ENCODE assay signal across 2 cellular contexts in the genomic region with DNA sequence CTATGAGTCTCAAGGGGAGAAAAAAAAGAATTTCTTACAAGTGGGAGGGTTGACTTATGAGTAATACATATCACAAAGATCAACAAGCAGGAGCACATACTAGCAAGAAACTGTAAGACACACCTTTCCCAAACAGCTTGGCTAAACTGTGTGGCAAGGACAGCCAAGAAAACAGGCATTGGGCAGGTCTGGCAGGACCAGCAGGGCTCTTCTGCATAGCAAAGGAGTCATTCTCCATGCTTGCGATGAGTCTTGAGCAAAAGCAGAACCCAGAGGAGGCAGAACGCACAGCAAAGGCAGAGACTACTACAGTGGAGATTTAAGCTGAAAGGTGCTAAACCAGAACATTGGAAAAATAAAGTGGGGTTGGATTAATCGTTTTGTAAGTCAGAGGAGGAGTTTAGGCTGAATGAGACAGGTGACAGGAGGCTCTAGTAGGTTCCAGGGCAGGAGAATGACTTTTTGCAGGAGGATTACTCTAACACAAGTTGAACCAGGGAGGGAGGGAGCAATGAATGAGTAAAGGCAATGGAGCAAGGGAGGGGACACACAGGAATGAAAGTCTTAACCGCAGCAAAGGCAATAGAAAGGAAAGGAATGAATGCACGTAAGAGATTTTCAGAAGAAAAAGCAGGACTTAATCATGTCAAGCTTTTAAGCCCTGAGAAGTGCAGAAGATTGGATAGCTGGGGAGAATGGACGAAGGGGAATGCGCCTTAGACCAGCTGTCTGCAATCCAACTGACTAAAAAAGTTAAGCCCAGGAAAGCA.
TF ChIP-seq lines count a peak whose summit lies in the region.

No MANE protein-coding gene starts in this region.

TF ChIP-seq in SK-N-SH, 30 proteins besides CTCF, POLR2A, EP300 and RAD21 (continued from another document):
- TF ChIP-seq, protein P1, sequence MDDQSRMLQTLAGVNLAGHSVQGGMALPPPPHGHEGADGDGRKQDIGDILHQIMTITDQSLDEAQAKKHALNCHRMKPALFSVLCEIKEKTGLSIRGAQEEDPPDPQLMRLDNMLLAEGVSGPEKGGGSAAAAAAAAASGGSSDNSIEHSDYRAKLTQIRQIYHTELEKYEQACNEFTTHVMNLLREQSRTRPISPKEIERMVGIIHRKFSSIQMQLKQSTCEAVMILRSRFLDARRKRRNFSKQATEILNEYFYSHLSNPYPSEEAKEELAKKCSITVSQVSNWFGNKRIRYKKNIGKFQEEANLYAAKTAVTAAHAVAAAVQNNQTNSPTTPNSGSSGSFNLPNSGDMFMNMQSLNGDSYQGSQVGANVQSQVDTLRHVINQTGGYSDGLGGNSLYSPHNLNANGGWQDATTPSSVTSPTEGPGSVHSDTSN (IDR thresholded peaks at IDR 0.05) = no peak
- no peak for TF ChIP-seq YY1 (IDR thresholded peaks at IDR 0.05; ENCODE audit: low read depth)
- TF ChIP-seq FOSL2 (IDR thresholded peaks at IDR 0.05; ENCODE audit: borderline replicate concordance, low read depth) = no peak
- TF ChIP-seq CHD2 (IDR thresholded peaks at IDR 0.05; ENCODE audit: low read length, partially characterized antibody) = no peak
- no peak for TF ChIP-seq TEAD4 (IDR thresholded peaks at IDR 0.05; ENCODE audit: borderline replicate concordance, insufficient read depth)
- no peak for TF ChIP-seq RXRA (IDR thresholded peaks at IDR 0.05; ENCODE audit: borderline replicate concordance, low read depth)
- no peak for TF ChIP-seq EZH2phosphoT487 (IDR thresholded peaks at IDR 0.05; ENCODE audit: borderline replicate concordance, low read depth)
- no peak for TF ChIP-seq FOXJ3 (CRISPR knock-in tag; IDR thresholded peaks at IDR 0.05)
- no peak for TF ChIP-seq SMC3 (IDR thresholded peaks at IDR 0.05; ENCODE audit: low read depth, low read length)

TF ChIP-seq in SK-N-SH treated with all-trans-retinoic acid at 6 μM for 48 hours, 23 proteins besides CTCF, POLR2A, EP300 and RAD21 (continued from another document):
- TF ChIP-seq, protein P2, sequence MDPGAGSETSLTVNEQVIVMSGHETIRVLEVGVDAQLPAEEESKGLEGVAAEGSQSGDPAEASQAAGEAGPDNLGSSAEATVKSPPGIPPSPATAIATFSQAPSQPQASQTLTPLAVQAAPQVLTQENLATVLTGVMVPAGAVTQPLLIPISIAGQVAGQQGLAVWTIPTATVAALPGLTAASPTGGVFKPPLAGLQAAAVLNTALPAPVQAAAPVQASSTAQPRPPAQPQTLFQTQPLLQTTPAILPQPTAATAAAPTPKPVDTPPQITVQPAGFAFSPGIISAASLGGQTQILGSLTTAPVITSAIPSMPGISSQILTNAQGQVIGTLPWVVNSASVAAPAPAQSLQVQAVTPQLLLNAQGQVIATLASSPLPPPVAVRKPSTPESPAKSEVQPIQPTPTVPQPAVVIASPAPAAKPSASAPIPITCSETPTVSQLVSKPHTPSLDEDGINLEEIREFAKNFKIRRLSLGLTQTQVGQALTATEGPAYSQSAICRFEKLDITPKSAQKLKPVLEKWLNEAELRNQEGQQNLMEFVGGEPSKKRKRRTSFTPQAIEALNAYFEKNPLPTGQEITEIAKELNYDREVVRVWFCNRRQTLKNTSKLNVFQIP (CRISPR knock-in tag; IDR thresholded peaks at IDR 0.05; ENCODE audit: borderline replicate concordance, low read depth) = no peak
- no peak for TF ChIP-seq TCF4 (CRISPR knock-in tag; IDR thresholded peaks at IDR 0.05; ENCODE audit: borderline replicate concordance)
- TF ChIP-seq OSR1 (CRISPR knock-in tag; IDR thresholded peaks at IDR 0.05) = no peak
- no peak for TF ChIP-seq ZC3H10 (CRISPR knock-in tag; IDR thresholded peaks at IDR 0.05)
- no peak for TF ChIP-seq ISL1 (CRISPR knock-in tag; IDR thresholded peaks at IDR 0.05)
- TF ChIP-seq ZFP30 (CRISPR knock-in tag; IDR thresholded peaks at IDR 0.05) = no peak
- TF ChIP-seq, protein P3, sequence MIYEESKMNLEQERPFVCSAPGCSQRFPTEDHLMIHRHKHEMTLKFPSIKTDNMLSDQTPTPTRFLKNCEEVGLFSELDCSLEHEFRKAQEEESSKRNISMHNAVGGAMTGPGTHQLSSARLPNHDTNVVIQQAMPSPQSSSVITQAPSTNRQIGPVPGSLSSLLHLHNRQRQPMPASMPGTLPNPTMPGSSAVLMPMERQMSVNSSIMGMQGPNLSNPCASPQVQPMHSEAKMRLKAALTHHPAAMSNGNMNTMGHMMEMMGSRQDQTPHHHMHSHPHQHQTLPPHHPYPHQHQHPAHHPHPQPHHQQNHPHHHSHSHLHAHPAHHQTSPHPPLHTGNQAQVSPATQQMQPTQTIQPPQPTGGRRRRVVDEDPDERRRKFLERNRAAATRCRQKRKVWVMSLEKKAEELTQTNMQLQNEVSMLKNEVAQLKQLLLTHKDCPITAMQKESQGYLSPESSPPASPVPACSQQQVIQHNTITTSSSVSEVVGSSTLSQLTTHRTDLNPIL (CRISPR knock-in tag; IDR thresholded peaks at IDR 0.05; ENCODE audit: low read depth) = no peak
